In genomic region chr15:51775967-51776816, GRCh38 we compare ENCODE assay signal across 8 cellular contexts. TPM values are rescaled to one million over a fixed set of nuclear protein-coding genes. Genes with fewer than 3 reads are reported as not detected.
A peak's percentile ranks its signal among the peaks of the same experiment; 100 is the strongest.
DNase-seq lines count a peak whose midpoint lies in the region; ATAC-seq and TF ChIP-seq lines count a peak whose summit lies in the region.

No MANE protein-coding gene starts in this region.

- no peak overlapping the region for H3K9ac ChIP-seq in HCT116 (ENCODE audit: low read length)

- POLR2A ChIA-PET in HCT116 (lab: Charles Lee) = interaction anchor here (1.2 to 1.4 kb wide), 2 partner anchors 126 kb away, joined by 3 to 7 read pairs; no protein-coding TSS in a partner anchor

- no peak overlapping the region for H3K27ac Mint-ChIP-seq in activated T-cell treated with anti-CD3 and anti-CD28 coated beads, Interleukin-2, amount 50 U/mL, for 24 hours
- no peak overlapping the region for H3K27ac Mint-ChIP-seq in osteocyte (ENCODE audit: unreplicated experiment)

- TF ChIP-seq CTCF in HCT116 (IDR thresholded peaks at IDR 0.05 in 2 of 3, conservative IDR thresholded peaks at IDR 0.05 in 1 of 3; ENCODE audit: borderline replicate concordance in 1 of 3, insufficient read depth in 1 of 3, low read depth in 2 of 3, low read length in 2 of 3) (peak; percentile 73 to 83 (median 78)), foreskin keratinocyte (conservative IDR thresholded peaks at IDR 0.05) (peak; percentile 80), osteocyte (IDR thresholded peaks at IDR 0.05) (peak; percentile 75)

- H3K4me1 ChIP-seq in HCT116 (ENCODE audit: control insufficient read depth in 1 of 2, insufficient read depth in 2 of 2, low read length in 2 of 2) (no peaks in the 10 kb centered on the region), foreskin keratinocyte (peaks cover 14% of the 10 kb centered on the region)

- peak overlapping the region; percentile 31; the same call in 1 of the 2 replicates for H3K4me2 ChIP-seq in HCT116 (ENCODE audit: low read length)

- TF ChIP-seq POLR2A in HCT116 (IDR thresholded peaks at IDR 0.05; ENCODE audit: borderline replicate concordance, extremely low read depth, insufficient read depth, insufficient read length) = no peak

- H3K4me3 Mint-ChIP-seq in activated T-cell treated with anti-CD3 and anti-CD28 coated beads, Interleukin-2, amount 50 U/mL, for 24 hours = no peak overlapping the region
- no peak overlapping the region for H3K4me3 Mint-ChIP-seq in osteocyte (ENCODE audit: unreplicated experiment)

- CTCF ChIA-PET in HCT116 (lab: Charles Lee) = interaction anchor here (0.9 to 7.9 kb wide), 36 partner anchors 9 to 613 kb away, joined by 3 to 296 read pairs (median 5); partner anchors contain the start of genes DMXL2 and LYSMD2

- no peaks in the 10 kb centered on the region for H3K9me3 Mint-ChIP-seq in activated T-cell treated with anti-CD3 and anti-CD28 coated beads, Interleukin-2, amount 50 U/mL, for 24 hours
- no peaks in the 10 kb centered on the region for H3K9me3 Mint-ChIP-seq in osteocyte (ENCODE audit: unreplicated experiment)

- peak; percentile 81 for ATAC-seq in HCT116
- ATAC-seq in foreskin keratinocyte = peak; percentile 57
- ATAC-seq in HG03565 (IDR thresholded peaks at IDR 0.05; ENCODE audit: unreplicated experiment) = no peak

- no peaks in the 10 kb centered on the region for H3K9me2 ChIP-seq in HCT116 (ENCODE audit: insufficient read depth)

- H3K36me3 ChIP-seq in HCT116 (ENCODE audit: control insufficient read depth in 1 of 2, insufficient read depth in 2 of 2, low read length in 2 of 2) = no peaks in the 10 kb centered on the region; a peak in 1 of 4 replicates

- peak; percentile 87 for TF ChIP-seq RAD21 in HCT116 (IDR thresholded peaks at IDR 0.05; ENCODE audit: low read depth)

- DNase-seq in Daoy (ENCODE audit: low read depth) (peak; percentile 77), HCT116 (ENCODE audit: low read depth, low spot score) (peak; percentile 41), NOMO-1 treated with DMSO at 0.1 percent for 48 hours (lab: John Stamatoyannopoulos, UW; ENCODE audit: unreplicated experiment) (peak; percentile 50), foreskin keratinocyte (peak in 1 of 2 donors; percentile 35), osteocyte (ENCODE audit: extremely low spot score, unreplicated experiment) (no peak), cortex of kidney (lab: John Stamatoyannopoulos, UW) (no peak)
- DNase-seq in activated T-cell treated with anti-CD3 and anti-CD28 coated beads, Interleukin-2, amount 50 U/mL, for 24 hours = peak; percentile 45

- H3K27ac ChIP-seq in HCT116 (ENCODE audit: low read depth, low read length) = no peak overlapping the region
- H3K27ac ChIP-seq in foreskin keratinocyte = no peak overlapping the region

- H3K4me1 Mint-ChIP-seq in activated T-cell treated with anti-CD3 and anti-CD28 coated beads, Interleukin-2, amount 50 U/mL, for 24 hours (ENCODE audit: low read depth) = peaks cover 6% of the 10 kb centered on the region
- peaks cover 6% of the 10 kb centered on the region for H3K4me1 Mint-ChIP-seq in osteocyte (ENCODE audit: unreplicated experiment)

- H3K27me3 ChIP-seq in HCT116 (ENCODE audit: insufficient read depth, low read length) = no peaks in the 10 kb centered on the region
- no peaks in the 10 kb centered on the region for H3K27me3 ChIP-seq in foreskin keratinocyte

- no peak overlapping the region for H3K4me3 ChIP-seq in HCT116 (replicated peaks in 1 of 2; ENCODE audit: low read depth in 1 of 2, low read length in 2 of 2)

- intact Hi-C loops in HCT116 (cut with micrococcal nuclease) = loop anchor here (1.0 to 10.0 kb wide), 2 partner anchors 126 to 241 kb away; no protein-coding TSS in a partner anchor

- no peaks in the 10 kb centered on the region for H3K27me3 Mint-ChIP-seq in activated T-cell treated with anti-CD3 and anti-CD28 coated beads, Interleukin-2, amount 50 U/mL, for 24 hours
- H3K27me3 Mint-ChIP-seq in osteocyte (ENCODE audit: unreplicated experiment) = no peaks in the 10 kb centered on the region

- H3K9me3 ChIP-seq in HCT116 (ENCODE audit: control insufficient read depth in 1 of 2, insufficient read depth in 1 of 2, low read depth in 1 of 2, low read length in 2 of 2) = no peaks in the 10 kb centered on the region

- RAD21 ChIA-PET in HCT116 (lab: Charles Lee; ENCODE audit: low non-redundant PET in 1 of 2, low total read pairs in 2 of 2, uncharacterized antibody in 2 of 2, unreplicated experiment in 2 of 2) = interaction anchor here (0.7 to 3.1 kb wide), 3 partner anchors 126 to 350 kb away, joined by 3 to 41 read pairs (median 22); no protein-coding TSS in a partner anchor

- H4K20me1 ChIP-seq in HCT116 (ENCODE audit: insufficient read depth) = no peaks in the 10 kb centered on the region

- no peak overlapping the region for H2AFZ ChIP-seq in HCT116 (ENCODE audit: low read depth, low read length, poor library complexity, severe bottlenecking)

- no peaks in the 10 kb centered on the region for H3K79me2 ChIP-seq in HCT116 (ENCODE audit: insufficient read depth, low read length)

- BruUV-seq in HCT116 (replicated peaks; lab: Mats Ljungman, UMichigan) = no TSS peak

- H3K36me3 Mint-ChIP-seq in activated T-cell treated with anti-CD3 and anti-CD28 coated beads, Interleukin-2, amount 50 U/mL, for 24 hours (ENCODE audit: low read depth) = peaks cover 38% of the 10 kb centered on the region
- peaks cover 8% of the 10 kb centered on the region for H3K36me3 Mint-ChIP-seq in osteocyte (ENCODE audit: unreplicated experiment)

TF ChIP-seq in HCT116, 20 proteins besides CTCF, POLR2A, EP300 and RAD21:
- TF ChIP-seq FOSL1 (IDR thresholded peaks at IDR 0.05; ENCODE audit: low read depth) = no peak
- TF ChIP-seq TCF7L2 (IDR thresholded peaks at IDR 0.05; ENCODE audit: borderline replicate concordance, extremely low read depth, insufficient read depth, insufficient read length) = no peak
- no peak for TF ChIP-seq CEBPB (IDR thresholded peaks at IDR 0.05; ENCODE audit: low read depth)
- no peak for TF ChIP-seq EZH2phosphoT487 (IDR thresholded peaks at IDR 0.05; ENCODE audit: borderline replicate concordance)
- TF ChIP-seq SRF (IDR thresholded peaks at IDR 0.05; ENCODE audit: low read depth) = no peak
- TF ChIP-seq ZFX (IDR thresholded peaks at IDR 0.05) = no peak
- no peak for TF ChIP-seq REST (IDR thresholded peaks at IDR 0.05; ENCODE audit: low read depth)
TF ChIP-seq in HCT116: peak in this region for 0.

RNA-seq across cellular contexts. Expression of gene TMOD2, which starts 24.8 kb away (rescaled TPM):
- 8.7 and 15.5 TPM in 2 replicates for total RNA-seq in Daoy (2014; rRNA removed; shearing (Covaris generic))
- total RNA-seq in HCT116 (2021; ENCODE audit: unreplicated experiment) (5.7 TPM), foreskin keratinocyte (8.6 and 9.7 TPM in 2 replicates), osteocyte (4.3 and 6.3 TPM in 2 replicates)
- 0.91 and 1.4 TPM in 2 replicates for polyA plus RNA-seq in HCT116 (2012)
- 1.6 and 1.7 TPM in 2 replicates for polyA plus RNA-seq in foreskin keratinocyte

RNA-seq across cellular contexts. Expression of gene LYSMD2, which starts 38.7 kb away (rescaled TPM):
- total RNA-seq in Daoy (2014; rRNA removed; shearing (Covaris generic)) = 60.3 and 61.0 TPM in 2 replicates
- 10.8 TPM for total RNA-seq in HCT116 (2021; ENCODE audit: unreplicated experiment)
- 3.7 and 4.3 TPM in 2 replicates for polyA plus RNA-seq in HCT116 (2012)
- total RNA-seq in foreskin keratinocyte = 6.8 and 7.5 TPM in 2 replicates
- 5.9 and 8.8 TPM in 2 replicates for polyA plus RNA-seq in foreskin keratinocyte
- 1.8 and 2.7 TPM in 2 replicates for total RNA-seq in osteocyte

RNA-seq across cellular contexts. Expression of gene TMOD3, which starts 53.3 kb away (rescaled TPM):
- total RNA-seq in Daoy (2014; rRNA removed; shearing (Covaris generic)) = 98.5 and 104 TPM in 2 replicates
- total RNA-seq in HCT116 (2021; ENCODE audit: unreplicated experiment) (78.8 TPM), foreskin keratinocyte (119 and 120 TPM in 2 replicates), osteocyte (75.4 and 84.3 TPM in 2 replicates)
- 14.4 and 16.8 TPM in 2 replicates for polyA plus RNA-seq in HCT116 (2012)
- polyA plus RNA-seq in foreskin keratinocyte = 23.8 and 29.1 TPM in 2 replicates

Comparison
In these comparisons a context has a peak if more than half of its experiments do, and no peak if none do; other contexts are left out.
1. DNase-seq: peak in Daoy (single experiment), HCT116 (single experiment), NOMO-1 treated with DMSO at 0.1 percent for 48 hours (single experiment) and activated T-cell treated with anti-CD3 and anti-CD28 coated beads, Interleukin-2, amount 50 U/mL, for 24 hours (single experiment); none in osteocyte (single experiment) and cortex of kidney (single experiment).
2. Peak in every context shown above with its lines, with median percentiles within 50 percentile points of each other: CTCF ChIP-seq.